ENCODE assay signal across 17 cellular contexts in the genomic region with DNA sequence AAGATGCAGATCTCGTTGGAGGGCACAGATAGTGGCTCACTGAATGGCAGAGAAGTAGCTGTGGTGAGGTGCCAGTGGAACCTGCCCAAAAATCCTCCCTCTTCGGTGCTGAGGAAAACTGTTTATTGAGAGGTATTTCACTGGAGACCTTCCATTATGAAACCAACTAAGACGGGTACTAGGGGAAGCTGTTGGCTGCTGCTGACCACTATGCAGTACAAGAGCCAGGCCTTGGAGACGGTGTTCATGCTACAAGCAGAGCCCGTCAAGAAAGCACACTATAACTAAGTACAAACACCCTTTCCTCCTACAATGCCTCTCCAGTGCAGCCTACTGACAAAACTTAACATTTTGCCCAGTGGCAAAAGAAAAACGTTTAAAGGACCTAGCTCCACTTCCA. TPM values are rescaled to one million over a fixed set of nuclear protein-coding genes. Genes with fewer than 3 reads are reported as not detected.
DNase-seq lines count a peak whose midpoint lies in the region; ATAC-seq, FAIRE-seq and TF ChIP-seq lines count a peak whose summit lies in the region.
"Had no signal": no experiment of that assay in that cellular context is flagged by ENCODE, and none has a peak within 500 bp of the region (broad histone marks: within the 10 kb centered on the region; RNA-seq: fewer than 3 reads in every experiment).

No MANE protein-coding gene starts in this region.

- no peak overlapping the region for H2AFZ ChIP-seq in K562 (ENCODE audit: low read depth, low read length)
- H2AFZ ChIP-seq: PC-9 had no signal

- no TSS peak for BruUV-seq in K562 (replicated peaks; lab: Mats Ljungman, UMichigan)

- H2AK5ac ChIP-seq in mesendoderm (ENCODE audit: low read length), result no peak overlapping the region

- H3K4me3 ChIP-seq in K562 (no peak overlapping the region), mesendoderm (ENCODE audit: low read length) (no peak overlapping the region), HAP-1 (no peak overlapping the region)
- H3K4me3 ChIP-seq: PC-9 had no signal

- peaks cover 93% of the 10 kb centered on the region for H3K79me2 ChIP-seq in K562 (ENCODE audit: control insufficient read depth, insufficient read depth, low read length)
- H3K79me2 ChIP-seq in mesendoderm (ENCODE audit: control insufficient read depth, insufficient read depth, low read length), result peaks cover 70% of the 10 kb centered on the region

- TF ChIP-seq POLR2A in K562 (conservative IDR thresholded peaks at IDR 0.05), result no peak

- H3K27me3 ChIP-seq in K562 (ENCODE audit: control insufficient read depth in 2 of 2, insufficient read depth in 2 of 2, low read length in 2 of 2) (no peaks in the 10 kb centered on the region), mesendoderm (ENCODE audit: insufficient read depth, low read length, poor library complexity) (no peaks in the 10 kb centered on the region), HAP-1 (ENCODE audit: low read depth) (no peaks in the 10 kb centered on the region)

- H3K9ac ChIP-seq in K562 (ENCODE audit: insufficient read depth in 1 of 2, low read depth in 2 of 2, low read length in 2 of 2) (peak overlapping the region; percentile 18 to 81; a peak in 2 of 4 replicates), mesendoderm (ENCODE audit: low read length) (no peak overlapping the region)

- peak; percentile 19 for ATAC-seq in K562
- ATAC-seq: HCT116; left ventricle myocardium superior; stimulated activated naive CD8-positive, alpha-beta T cell treated with anti-CD3 and anti-CD28 coated beads, Interleukin-15, Interleukin-2, amounts not matched to agents 100 U/mL and 50 U/mL, for 24 hours had no signal

- peaks cover 12% of the 10 kb centered on the region for H4K20me1 ChIP-seq in K562 (replicated peaks; ENCODE audit: control insufficient read depth, insufficient read depth, low read length)

- no peak overlapping the region for H3K23ac ChIP-seq in mesendoderm (ENCODE audit: low read length)

- H2BK120ac ChIP-seq in mesendoderm (ENCODE audit: low read depth, low read length), result no peak overlapping the region

- no peak for TF ChIP-seq CTCF in K562 (IDR thresholded peaks at IDR 0.05 in 2 of 3, conservative IDR thresholded peaks at IDR 0.05 in 1 of 3; ENCODE audit: insufficient read depth in 2 of 3, low read depth in 1 of 3, low read length in 3 of 3)

- intact Hi-C loops in K562 (cut with micrococcal nuclease), result no loop called here

- no peaks in the 10 kb centered on the region for H3K9me3 ChIP-seq in K562 (replicated peaks; ENCODE audit: control insufficient read depth, insufficient read depth, low read depth, low read length)
- H3K9me3 ChIP-seq in HAP-1, result no peaks in the 10 kb centered on the region

- no peak overlapping the region for H3K18ac ChIP-seq in mesendoderm (ENCODE audit: low read length)

- H3K4ac ChIP-seq in mesendoderm (ENCODE audit: low read depth, low read length), result no peak overlapping the region

- POLR2A ChIA-PET in K562 (lab: Yijun Ruan, JAX), result interaction anchor here (0.6 to 1.0 kb wide), 3 partner anchors 15 to 209 kb away, joined by 3 to 4 read pairs (median 3); no protein-coding TSS in a partner anchor

- H3K36me3 ChIP-seq in K562 (ENCODE audit: control insufficient read depth, insufficient read depth, low read length), result peaks cover 17% of the 10 kb centered on the region
- H3K36me3 ChIP-seq in mesendoderm (ENCODE audit: control insufficient read depth, insufficient read depth, low read length), result no peaks in the 10 kb centered on the region
- H3K36me3 ChIP-seq in HAP-1 (replicated peaks), result peaks cover 5% of the 10 kb centered on the region

- CTCF ChIA-PET in K562 (lab: Yijun Ruan, JAX; ENCODE audit: low intra/inter-chr PET ratio), result no interaction called here

- no peak overlapping the region for H2BK5ac ChIP-seq in mesendoderm (ENCODE audit: low read length)

- peak in 1 of 2 experiments; percentile 29; a peak in 2 of 4 replicates for TF ChIP-seq RAD21 in K562 (CRISPR knock-in tag; conservative IDR thresholded peaks at IDR 0.05 in 1 of 2, IDR thresholded peaks at IDR 0.05 in 1 of 2)

- FAIRE-seq in GM19239 (lab: Jason Lieb, UNC) (peak; percentile 78), K562 (lab: Jason Lieb, UNC) (no peak)

- H3K27ac ChIP-seq in K562 (ENCODE audit: extremely low read depth, low read depth, low read length), result peak overlapping the region; percentile 38; the same call in 2 of the 3 replicates
- no peak overlapping the region for H3K27ac ChIP-seq in mesendoderm (ENCODE audit: low read depth, low read length)
- H3K27ac ChIP-seq: PC-9 had no signal

- no peak overlapping the region for H3K56ac ChIP-seq in mesendoderm (ENCODE audit: low read length)

- H2BK15ac ChIP-seq in mesendoderm (replicated peaks; ENCODE audit: low read depth), result no peak overlapping the region

- H4K5ac ChIP-seq in mesendoderm (ENCODE audit: low read length), result no peak overlapping the region

- DNase-seq in AG08396 (ENCODE audit: low spot score) (peak; percentile 3), GM19239 (ENCODE audit: insufficient read length, low spot score) (no peak), K562 (ENCODE audit: extremely low read depth in 1 of 4, low spot score in 3 of 4) (peak in 2 of 4 experiments; percentile 21 to 41), mesendoderm (peak; percentile 23), GM19238 (ENCODE audit: insufficient read length, low spot score) (no peak), SKM-1 (lab: John Stamatoyannopoulos, UW; ENCODE audit: unreplicated experiment) (no peak), HAP-1 (ENCODE audit: low spot score in 2 of 2) (no peak), germinal center (ENCODE audit: low spot score) (no peak)
- DNase-seq: activated CD8-positive, alpha-beta memory T cell treated with anti-CD3 and anti-CD28 coated beads, Interleukin-2, amount 50 U/mL, for 4 hours; activated naive CD4-positive, alpha-beta T cell treated with anti-CD3 and anti-CD28 coated beads, Interleukin-2, amount 50 U/mL, for 16 hours; KBM-7; left ventricle myocardium superior; NCI-H1436; NCI-H510A; PC-9; stimulated activated naive CD8-positive, alpha-beta T cell treated with anti-CD3 and anti-CD28 coated beads, Interleukin-15, Interleukin-2, amounts not matched to agents 100 U/mL and 50 U/mL, for 24 hours had no signal

- 14% methylated on average over 6 of the region's 6 CpGs for WGBS in K562 (ENCODE audit: insufficient coverage, low coverage, missing lambda C conversion rate)
- WGBS in mesendoderm (ENCODE audit: extremely low coverage, insufficient coverage, low lambda C conversion rate), result no CpG with 5 or more reads among the region's 6 CpGs

- peaks cover 5% of the 10 kb centered on the region for H3K9me1 ChIP-seq in K562 (ENCODE audit: control insufficient read depth, insufficient read depth, low read length)

- no peak for TF ChIP-seq EP300 in K562 (IDR thresholded peaks at IDR 0.05; ENCODE audit: low read length)

- no peak overlapping the region for H4K8ac ChIP-seq in mesendoderm (ENCODE audit: low read depth, low read length)

- peaks cover 11 to 29% of the 10 kb centered on the region in 2 experiments for H3K4me1 ChIP-seq in K562 (replicated peaks in 1 of 2; ENCODE audit: control insufficient read depth in 2 of 2, insufficient read depth in 2 of 2, low read length in 2 of 2)
- H3K4me1 ChIP-seq in mesendoderm (ENCODE audit: control insufficient read depth, low read depth, low read length), result peaks cover 9% of the 10 kb centered on the region
- peaks cover 25% of the 10 kb centered on the region for H3K4me1 ChIP-seq in HAP-1

- H3K4me2 ChIP-seq in K562 (ENCODE audit: insufficient read depth, low read length) (peak overlapping the region; percentile 63), mesendoderm (ENCODE audit: low read length) (no peak overlapping the region)
- H3K4me2 ChIP-seq: PC-9 had no signal

- in situ Hi-C loops in K562 (cut with MboI), result no loop called here
- in situ Hi-C loops in HAP-1 (cut with MboI; ENCODE audit: low sequenced_read_pairs), result no loop called here

- H3K79me1 ChIP-seq in mesendoderm (ENCODE audit: low read length), result peaks cover 8% of the 10 kb centered on the region

TF ChIP-seq in K562, 482 proteins besides CTCF, POLR2A, EP300 and RAD21 (continues in another document):
- TF ChIP-seq HDAC6 (IDR thresholded peaks at IDR 0.05; ENCODE audit: low read depth, low read length), result no peak
- TF ChIP-seq TARDBP (IDR thresholded peaks at IDR 0.05), result no peak
- TF ChIP-seq ZEB2 (IDR thresholded peaks at IDR 0.05), result no peak
- no peak for TF ChIP-seq FOXK2 (conservative IDR thresholded peaks at IDR 0.05 in 1 of 2, IDR thresholded peaks at IDR 0.05 in 1 of 2; ENCODE audit: low read depth in 2 of 2)
- TF ChIP-seq TEAD1 (CRISPR knock-in tag; IDR thresholded peaks at IDR 0.05), result no peak
- TF ChIP-seq NFYB (IDR thresholded peaks at IDR 0.05; ENCODE audit: extremely low read depth, insufficient read length), result no peak
- TF ChIP-seq KLF13 (tag; IDR thresholded peaks at IDR 0.05; ENCODE audit: borderline replicate concordance, low read depth), result no peak
- TF ChIP-seq FOXA3 (CRISPR knock-in tag; conservative IDR thresholded peaks at IDR 0.05 in 1 of 2, IDR thresholded peaks at IDR 0.05 in 1 of 2), result no peak
- no peak for TF ChIP-seq JUND (IDR thresholded peaks at IDR 0.05; ENCODE audit: borderline replicate concordance, low read depth, low read length)
- TF ChIP-seq JUND (tag; IDR thresholded peaks at IDR 0.05; ENCODE audit: borderline replicate concordance, low read depth, low read length), result no peak
- TF ChIP-seq KLF6 (CRISPR knock-in tag; IDR thresholded peaks at IDR 0.05; ENCODE audit: borderline replicate concordance), result no peak
- no peak for TF ChIP-seq PCBP2 (IDR thresholded peaks at IDR 0.05; ENCODE audit: low read depth, low read length, poor library complexity, severe bottlenecking)

RNA-seq across cellular contexts. Expression of a gene that starts 4.6 kb away (rescaled TPM):
- total RNA-seq in K562 (2011; cell fraction: chromatin; rRNA removed; ENCODE audit: low replicate concordance), result 74.2 and 178 TPM in 2 replicates
- total RNA-seq in K562 (2011; cell fraction: nucleolus; rRNA removed), result 34.4 and 36.5 TPM in 2 replicates
- total RNA-seq in K562 (2011; cell fraction: nucleoplasm; rRNA removed), result 75.4 and 160 TPM in 2 replicates
- total RNA-seq in K562 (2014; rRNA removed) (117 and 132 TPM in 2 replicates), K562 (2014; rRNA removed; fragmentation: Illumina TruSeq; extraction: Trizol) (102 and 118 TPM in 2 replicates), K562 (2015; rRNA removed; fragmentation: Illumina TruSeq; extraction: Trizol) (76.1 and 101 TPM in 2 replicates), K562 (2021) (92.2 and 94.3 TPM in 2 replicates)
- polyA plus RNA-seq in K562 (2011; rRNA removed) (65.1 and 71.1 TPM in 2 replicates), K562 (2014; fragmentation: Illumina TruSeq; extraction: Trizol) (85.4 and 88.4 TPM in 2 replicates), K562 (2014; fragmentation: Nextera tagmentation; extraction: Ambion mirVana) (10 to 100 TPM; 16.3 to 16.9 TPM), K562 (2014; rRNA removed) (74.8 and 75.6 TPM in 2 replicates)
- polyA plus RNA-seq in K562 (2011; cell fraction: cytosol; rRNA removed), result 22.9 and 43.5 TPM in 2 replicates
- 46.1 and 59.3 TPM in 2 replicates for polyA plus RNA-seq in K562 (2011; cell fraction: nucleus; rRNA removed)
- polyA plus RNA-seq in K562 (2012), result 41.6 and 51.1 TPM in 2 replicates
- polyA minus RNA-seq in K562 (2011; rRNA and poly(A)+ RNA removed), result 144 and 168 TPM in 2 replicates
- 50.1 and 63.7 TPM in 2 replicates for polyA minus RNA-seq in K562 (2011; cell fraction: cytosol; rRNA and poly(A)+ RNA removed)
- polyA minus RNA-seq in K562 (2011; cell fraction: nucleus; rRNA and poly(A)+ RNA removed), result 63.5 and 96.7 TPM in 2 replicates
- 71.4 TPM for polyA plus RNA-seq in mesendoderm (2013, experiment 1 of 2)
- polyA plus RNA-seq in mesendoderm (2013, experiment 2 of 2), result 66.9 TPM

Comparison
In these comparisons a context has a peak if more than half of its experiments do, and no peak if none do; other contexts are left out.
1. DNase-seq: peak in AG08396 (single experiment) and mesendoderm (single experiment); none in GM19239 (single experiment), GM19238 (single experiment), SKM-1 (single experiment), HAP-1 (0 of 2) and germinal center (single experiment).